Comparison of ENCODE assay signal across 11 cellular contexts in genomic region chr20:14191559-14191958, GRCh38.
"Had no signal": no experiment of that assay in that cellular context is flagged by ENCODE, and none has a peak within 500 bp of the region (broad histone marks: within the 10 kb centered on the region; RNA-seq: fewer than 3 reads in every experiment).

No MANE protein-coding gene starts in this region.

- H3K4me3 ChIP-seq: GM23248, GM23338, HAP-1 had no signal

- H3K27ac ChIP-seq: GM23248 had no signal

- H3K9ac ChIP-seq: GM23248 had no signal

- H3K4me2 ChIP-seq: GM23338 had no signal

- H3K36me3 ChIP-seq: HAP-1 had no signal

- DNase-seq: GM23248, GOT3, H7, H9, HCEC 1CT, HFFc6 had no signal

- H3K9me3 ChIP-seq: HAP-1 had no signal

- H2AFZ ChIP-seq: GM23248, GM23338 had no signal

- H3K4me1 ChIP-seq: HAP-1 had no signal

- ATAC-seq: GM23338, HCT116 had no signal

- FAIRE-seq: H1, H54 had no signal
